ENCODE assay signal across 8 cellular contexts in genomic region chr4:120923201-120923522, GRCh38. TPM values are rescaled to one million over a fixed set of nuclear protein-coding genes. Genes with fewer than 3 reads are reported as not detected.
A peak's percentile ranks its signal among the peaks of the same experiment; 100 is the strongest.
DNase-seq lines count a peak whose midpoint lies in the region; ATAC-seq and TF ChIP-seq lines count a peak whose summit lies in the region.

No MANE protein-coding gene starts in this region.

- DNase-seq in CD4-positive, CD25-positive, alpha-beta regulatory T cell = peak in 1 of 3 donors; percentile 20
- DNase-seq in RWPE2 (ENCODE audit: low spot score) (no peak), epithelial cell of proximal tubule (ENCODE audit: low read depth) (no peak), neural progenitor cell (ENCODE audit: low spot score) (no peak), NCI-H1694 treated with DMSO at 0.1 percent for 48 hours (lab: John Stamatoyannopoulos, UW) (no peak), AG20443 (ENCODE audit: low spot score) (no peak), GM20000 (ENCODE audit: low spot score) (no peak), activated gamma-delta T cell treated with Interleukin-2 at 50 U/mL for 16 hours (no peak)

- no peaks in the 10 kb centered on the region for H3K36me3 ChIP-seq in CD4-positive, CD25-positive, alpha-beta regulatory T cell (ENCODE audit: control insufficient read depth, insufficient read depth, low read length)
- peaks cover 5% of the 10 kb centered on the region; the same call in 1 of the 2 replicates for H3K36me3 ChIP-seq in RWPE2 (ENCODE audit: low read depth)
- no peaks in the 10 kb centered on the region for H3K36me3 ChIP-seq in neural progenitor cell

- TF ChIP-seq CTCF in RWPE2 (IDR thresholded peaks at IDR 0.05; ENCODE audit: poor library complexity, severe bottlenecking) = no peak
- no peak for TF ChIP-seq CTCF in epithelial cell of proximal tubule (conservative IDR thresholded peaks at IDR 0.05; ENCODE audit: low read depth, low read length)
- no peak for TF ChIP-seq CTCF in neural progenitor cell (IDR thresholded peaks at IDR 0.05)
- no peak for TF ChIP-seq CTCF in GM20000 (IDR thresholded peaks at IDR 0.05; ENCODE audit: extremely low read depth, missing control alignments)

- H3K27me3 Mint-ChIP-seq in CD4-positive, CD25-positive, alpha-beta regulatory T cell = peaks cover 73% of the 10 kb centered on the region
- peaks cover 6% of the 10 kb centered on the region for H3K27me3 Mint-ChIP-seq in neural progenitor cell (ENCODE audit: insufficient read depth, low read depth)

- no peak overlapping the region for H3K4me3 ChIP-seq in CD4-positive, CD25-positive, alpha-beta regulatory T cell (ENCODE audit: low read depth, low read length)
- H3K4me3 ChIP-seq in RWPE2 (ENCODE audit: severe bottlenecking) (peak overlapping the region; percentile 88), epithelial cell of proximal tubule (ENCODE audit: low read depth, low read length) (peak overlapping the region; percentile 76), neural progenitor cell (peak overlapping the region; percentile 72)

- peaks cover 27% of the 10 kb centered on the region for H3F3A ChIP-seq in neural progenitor cell (ENCODE audit: low read depth)

- peaks cover 44% of the 10 kb centered on the region for H3K27me3 ChIP-seq in CD4-positive, CD25-positive, alpha-beta regulatory T cell (ENCODE audit: control insufficient read depth, insufficient read depth, low read length)
- no peaks in the 10 kb centered on the region for H3K27me3 ChIP-seq in RWPE2 (ENCODE audit: insufficient read depth, poor library complexity, severe bottlenecking)
- no peaks in the 10 kb centered on the region for H3K27me3 ChIP-seq in neural progenitor cell

- H3K4me2 ChIP-seq in neural progenitor cell = peak overlapping the region; percentile 75

- peaks cover 0 to 4% (median 0%) of the 10 kb centered on the region in 7 donors for H3K9me3 Mint-ChIP-seq in CD4-positive, CD25-positive, alpha-beta regulatory T cell
- no peaks in the 10 kb centered on the region for H3K9me3 Mint-ChIP-seq in neural progenitor cell

- H4K20me1 ChIP-seq in neural progenitor cell (ENCODE audit: low read depth) = no peaks in the 10 kb centered on the region

- H3K9me3 ChIP-seq in CD4-positive, CD25-positive, alpha-beta regulatory T cell (ENCODE audit: control insufficient read depth in 2 of 2, low read length in 2 of 2) = no peaks in the 10 kb centered on the region
- H3K9me3 ChIP-seq in RWPE2 (ENCODE audit: severe bottlenecking) (no peaks in the 10 kb centered on the region), neural progenitor cell (ENCODE audit: low read depth) (no peaks in the 10 kb centered on the region)

- peak overlapping the region; percentile 58 to 81 (median 68) for H3K4me3 Mint-ChIP-seq in CD4-positive, CD25-positive, alpha-beta regulatory T cell
- H3K4me3 Mint-ChIP-seq in neural progenitor cell = peak overlapping the region; percentile 90

- H3K9ac ChIP-seq in neural progenitor cell = no peak overlapping the region

- H3K79me2 ChIP-seq in neural progenitor cell (ENCODE audit: low read depth) = peaks cover 28% of the 10 kb centered on the region

- H3K4me1 Mint-ChIP-seq in CD4-positive, CD25-positive, alpha-beta regulatory T cell = peaks cover 0 to 12% (median 5%) of the 10 kb centered on the region in 4 donors
- peaks cover 18% of the 10 kb centered on the region for H3K4me1 Mint-ChIP-seq in neural progenitor cell

- ATAC-seq in CD4-positive, CD25-positive, alpha-beta regulatory T cell (ENCODE audit: low read depth in 2 of 2) = no peak
- no peak for ATAC-seq in RWPE2 (ENCODE audit: low read depth)

- peak overlapping the region; percentile 63 for H2AFZ ChIP-seq in neural progenitor cell (replicated peaks)

- peaks cover 7% of the 10 kb centered on the region for H3K36me3 Mint-ChIP-seq in CD4-positive, CD25-positive, alpha-beta regulatory T cell
- H3K36me3 Mint-ChIP-seq in neural progenitor cell = no peaks in the 10 kb centered on the region

- no peak overlapping the region for H3K27ac ChIP-seq in CD4-positive, CD25-positive, alpha-beta regulatory T cell (ENCODE audit: insufficient read depth, low read length, poor library complexity, severe bottlenecking)
- peak overlapping the region; percentile 71 for H3K27ac ChIP-seq in RWPE2 (ENCODE audit: poor library complexity, severe bottlenecking)
- peak overlapping the region; percentile 75 for H3K27ac ChIP-seq in neural progenitor cell

- peaks cover 6% of the 10 kb centered on the region for H3K4me1 ChIP-seq in CD4-positive, CD25-positive, alpha-beta regulatory T cell (ENCODE audit: control insufficient read depth, insufficient read depth, low read length, poor library complexity, severe bottlenecking)
- H3K4me1 ChIP-seq in RWPE2 (ENCODE audit: insufficient read depth, poor library complexity, severe bottlenecking) (peaks cover 6% of the 10 kb centered on the region), neural progenitor cell (peaks cover 22% of the 10 kb centered on the region)

- H3K27ac Mint-ChIP-seq in CD4-positive, CD25-positive, alpha-beta regulatory T cell = no peak overlapping the region
- peak overlapping the region; percentile 82 for H3K27ac Mint-ChIP-seq in neural progenitor cell

RNA-seq across cellular contexts. Expression of gene PRDM5, which starts 0.6 kb away (rescaled TPM):
- total RNA-seq in CD4-positive, CD25-positive, alpha-beta regulatory T cell = 0.67 TPM
- polyA plus RNA-seq in CD4-positive, CD25-positive, alpha-beta regulatory T cell = under 1 TPM in 2 of 4 donors, not detected in 2; 0.07 to 0.11 TPM
- total RNA-seq in epithelial cell of proximal tubule = 5.2 and 7.3 TPM in 2 replicates
- 36.2 and 51.7 TPM in 2 replicates for total RNA-seq in neural progenitor cell (ENCODE audit: low replicate concordance)
